In the genomic region with DNA sequence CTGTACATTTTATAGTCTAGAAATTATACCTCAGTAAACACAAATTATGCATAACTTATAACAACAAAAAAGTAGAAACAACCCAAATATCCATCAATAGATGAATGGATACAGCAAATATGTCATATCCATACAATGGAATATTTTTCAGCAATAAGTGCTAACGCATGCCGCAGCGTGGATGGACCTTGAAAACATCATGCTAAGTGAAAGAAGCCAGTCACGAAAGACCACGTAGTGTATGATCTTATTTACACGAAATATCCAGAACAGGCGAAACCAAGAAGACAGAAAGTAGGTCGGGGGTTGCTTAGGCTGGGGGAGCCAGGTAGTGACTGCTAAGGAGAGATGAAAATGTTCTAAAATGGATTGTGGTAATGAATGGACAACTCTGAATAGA, we compare ENCODE assay signal across 20 cellular contexts.
"Had no signal": no experiment of that assay in that cellular context is flagged by ENCODE, and none has a peak within 500 bp of the region (broad histone marks: within the 10 kb centered on the region; RNA-seq: fewer than 3 reads in every experiment).

No MANE protein-coding gene starts in this region.

- H3K27ac Mint-ChIP-seq: mesothelial cell of epicardium had no signal

- H3K4me3 Mint-ChIP-seq: mesothelial cell of epicardium had no signal

- DNase-seq: dermis blood vessel endothelial cell; dorsolateral prefrontal cortex; effector CD4-positive, alpha-beta T cell; effector memory CD4-positive, alpha-beta T cell; erythroblast; esophagus squamous epithelium; foreskin fibroblast; foreskin melanocyte; gastrocnemius medialis; glutamatergic neuron; heart right ventricle; hippocampal formation; left cardiac atrium; left lung; left ventricle myocardium superior; lower lobe of right lung; mesenchymal stem cell; mucosa of descending colon had no signal

- H3K36me3 Mint-ChIP-seq: mesothelial cell of epicardium had no signal

- ATAC-seq: esophagus mucosa, gastrocnemius medialis, heart right ventricle, left cardiac atrium, left lung, left ventricle myocardium superior, lower lobe of right lung, mucosa of descending colon had no signal
